In genomic region chr5:114007678-114008077, GRCh38 we compare ENCODE assay signal across 5 cellular contexts.
"Had no signal": no experiment of that assay in that cellular context is flagged by ENCODE, and none has a peak within 500 bp of the region (broad histone marks: within the 10 kb centered on the region; RNA-seq: fewer than 3 reads in every experiment).

No MANE protein-coding gene starts in this region.

- H3K4me3 ChIP-seq: K562 had no signal

- H3K27ac ChIP-seq: HL-60 had no signal

- ATAC-seq: HepG2, K562 had no signal

- H3K27ac Mint-ChIP-seq: IgD-negative memory B cell had no signal

- H3K27me3 Mint-ChIP-seq: IgD-negative memory B cell had no signal

- H3K9me3 Mint-ChIP-seq: IgD-negative memory B cell had no signal

- DNase-seq: IMR-90 had no signal

- H3K4me1 Mint-ChIP-seq: IgD-negative memory B cell had no signal

- H3K36me3 Mint-ChIP-seq: IgD-negative memory B cell had no signal

- H3K4me3 Mint-ChIP-seq: IgD-negative memory B cell had no signal
